In genomic region chr5:2751592-2752021, GRCh38 we compare ENCODE assay signal across 1 cellular context.
TF ChIP-seq lines count a peak whose summit lies in the region.

Gene IRX2, minus strand, starts transcription at chr5:2751677. Its CDS starts 264 bp downstream, at chr5:2751413.

TF ChIP-seq in HEK293T, 16 proteins besides CTCF, POLR2A, EP300 and RAD21 (continued from another document):
- TF ChIP-seq FOXK2 (IDR thresholded peaks at IDR 0.05) (no peak), TARDBP (IDR thresholded peaks at IDR 0.05) (no peak)
